1 cellular context compared by ENCODE assay signal in the genomic region with DNA sequence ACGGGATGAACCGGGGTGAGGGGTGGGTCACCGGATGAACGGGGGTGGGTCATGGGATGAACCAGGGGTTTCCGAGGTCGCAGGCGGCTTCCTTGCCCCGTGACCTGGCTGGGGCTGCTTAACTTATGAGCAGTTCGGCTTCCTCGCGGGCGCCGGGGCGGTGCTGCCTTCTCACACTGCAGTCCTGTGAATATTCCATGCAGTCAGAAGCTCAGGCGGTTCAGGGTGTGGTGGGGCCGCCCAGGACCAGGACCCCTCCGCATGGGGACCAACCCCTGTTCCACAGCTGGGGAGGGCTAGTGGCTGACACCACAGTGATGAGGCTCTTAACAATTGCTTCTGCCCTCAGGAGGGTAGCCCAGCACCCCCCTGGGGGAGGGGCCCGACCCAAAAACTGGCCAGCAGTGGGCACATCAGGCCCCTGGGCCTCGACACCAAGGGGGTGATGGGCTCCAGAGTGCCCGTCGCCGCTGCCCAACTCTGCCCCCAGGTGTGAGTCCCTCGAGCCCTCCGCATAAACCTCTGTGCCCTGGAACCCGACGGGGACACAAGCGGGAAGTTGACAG.
TF ChIP-seq lines count a peak whose summit lies in the region.

No MANE protein-coding gene starts in this region.

TF ChIP-seq in K562, 482 proteins besides CTCF, POLR2A, EP300 and RAD21 (continued from another document):
- TF ChIP-seq, protein P1, sequence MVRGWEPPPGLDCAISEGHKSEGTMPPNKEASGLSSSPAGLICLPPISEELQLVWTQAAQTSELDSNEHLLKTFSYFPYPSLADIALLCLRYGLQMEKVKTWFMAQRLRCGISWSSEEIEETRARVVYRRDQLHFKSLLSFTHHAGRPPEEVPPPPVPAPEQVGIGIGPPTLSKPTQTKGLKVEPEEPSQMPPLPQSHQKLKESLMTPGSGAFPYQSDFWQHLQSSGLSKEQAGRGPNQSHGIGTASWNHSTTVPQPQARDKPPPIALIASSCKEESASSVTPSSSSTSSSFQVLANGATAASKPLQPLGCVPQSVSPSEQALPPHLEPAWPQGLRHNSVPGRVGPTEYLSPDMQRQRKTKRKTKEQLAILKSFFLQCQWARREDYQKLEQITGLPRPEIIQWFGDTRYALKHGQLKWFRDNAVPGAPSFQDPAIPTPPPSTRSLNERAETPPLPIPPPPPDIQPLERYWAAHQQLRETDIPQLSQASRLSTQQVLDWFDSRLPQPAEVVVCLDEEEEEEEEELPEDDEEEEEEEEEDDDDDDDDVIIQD (CRISPR knock-in tag; IDR thresholded peaks at IDR 0.05): 0 out of 2 replicates have a peak, but pooled peaks have one; percentile 17
- TF ChIP-seq ESRRB (CRISPR knock-in tag; IDR thresholded peaks at IDR 0.05; ENCODE audit: borderline replicate concordance) (no peak), ZNF609 (CRISPR knock-in tag; IDR thresholded peaks at IDR 0.05; ENCODE audit: borderline replicate concordance) (no peak), ZNF740 (CRISPR knock-in tag; IDR thresholded peaks at IDR 0.05) (no peak), ZNF740 (tag; IDR thresholded peaks at IDR 0.05) (peak in 1 of 2 experiments; percentile 76; a peak in 2 of 4 replicates), MAX (CRISPR knock-in tag; IDR thresholded peaks at IDR 0.05) (no peak), NR2C1 (IDR thresholded peaks at IDR 0.05) (no peak), NR2C1 (tag; IDR thresholded peaks at IDR 0.05) (no peak), POLR2AphosphoS2 (IDR thresholded peaks at IDR 0.05; ENCODE audit: low read length) (no peak), THRAP3 (IDR thresholded peaks at IDR 0.05; ENCODE audit: borderline replicate concordance) (no peak), NUFIP1 (IDR thresholded peaks at IDR 0.05; ENCODE audit: partially characterized antibody) (no peak), ZNF699 (CRISPR knock-in tag; IDR thresholded peaks at IDR 0.05; ENCODE audit: insufficient replicate concordance) (no peak), NR2C2 (CRISPR knock-in tag; IDR thresholded peaks at IDR 0.05) (no peak), NR2C2 (tag; IDR thresholded peaks at IDR 0.05) (peak; percentile 15; the same call in 1 of the 2 replicates), ZNF583 (CRISPR knock-in tag; IDR thresholded peaks at IDR 0.05) (peak; percentile 77; the same call in 1 of the 2 replicates), SMARCE1 (IDR thresholded peaks at IDR 0.05) (no peak), GTF2F1 (IDR thresholded peaks at IDR 0.05; ENCODE audit: low read depth, low read length) (no peak), ZNF121 (CRISPR knock-in tag; conservative IDR thresholded peaks at IDR 0.05) (no peak), FOSL1 (tag; conservative IDR thresholded peaks at IDR 0.05) (no peak), MYBL2 (IDR thresholded peaks at IDR 0.05; ENCODE audit: low read depth) (no peak), MYBL2 (CRISPR knock-in tag; IDR thresholded peaks at IDR 0.05; ENCODE audit: borderline replicate concordance) (no peak), ZNF584 (CRISPR knock-in tag; IDR thresholded peaks at IDR 0.05; ENCODE audit: low read depth) (0 out of 2 replicates have a peak, but pooled peaks have one; percentile 47), CTBP1 (IDR thresholded peaks at IDR 0.05; ENCODE audit: borderline replicate concordance) (no peak), ZNF589 (CRISPR knock-in tag; IDR thresholded peaks at IDR 0.05; ENCODE audit: low read depth) (no peak), HBP1 (CRISPR knock-in tag; IDR thresholded peaks at IDR 0.05) (no peak)
- TF ChIP-seq, protein P2, sequence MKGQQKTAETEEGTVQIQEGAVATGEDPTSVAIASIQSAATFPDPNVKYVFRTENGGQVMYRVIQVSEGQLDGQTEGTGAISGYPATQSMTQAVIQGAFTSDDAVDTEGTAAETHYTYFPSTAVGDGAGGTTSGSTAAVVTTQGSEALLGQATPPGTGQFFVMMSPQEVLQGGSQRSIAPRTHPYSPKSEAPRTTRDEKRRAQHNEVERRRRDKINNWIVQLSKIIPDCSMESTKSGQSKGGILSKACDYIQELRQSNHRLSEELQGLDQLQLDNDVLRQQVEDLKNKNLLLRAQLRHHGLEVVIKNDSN (CRISPR knock-in tag; IDR thresholded peaks at IDR 0.05): no peak
- TF ChIP-seq, protein P3, sequence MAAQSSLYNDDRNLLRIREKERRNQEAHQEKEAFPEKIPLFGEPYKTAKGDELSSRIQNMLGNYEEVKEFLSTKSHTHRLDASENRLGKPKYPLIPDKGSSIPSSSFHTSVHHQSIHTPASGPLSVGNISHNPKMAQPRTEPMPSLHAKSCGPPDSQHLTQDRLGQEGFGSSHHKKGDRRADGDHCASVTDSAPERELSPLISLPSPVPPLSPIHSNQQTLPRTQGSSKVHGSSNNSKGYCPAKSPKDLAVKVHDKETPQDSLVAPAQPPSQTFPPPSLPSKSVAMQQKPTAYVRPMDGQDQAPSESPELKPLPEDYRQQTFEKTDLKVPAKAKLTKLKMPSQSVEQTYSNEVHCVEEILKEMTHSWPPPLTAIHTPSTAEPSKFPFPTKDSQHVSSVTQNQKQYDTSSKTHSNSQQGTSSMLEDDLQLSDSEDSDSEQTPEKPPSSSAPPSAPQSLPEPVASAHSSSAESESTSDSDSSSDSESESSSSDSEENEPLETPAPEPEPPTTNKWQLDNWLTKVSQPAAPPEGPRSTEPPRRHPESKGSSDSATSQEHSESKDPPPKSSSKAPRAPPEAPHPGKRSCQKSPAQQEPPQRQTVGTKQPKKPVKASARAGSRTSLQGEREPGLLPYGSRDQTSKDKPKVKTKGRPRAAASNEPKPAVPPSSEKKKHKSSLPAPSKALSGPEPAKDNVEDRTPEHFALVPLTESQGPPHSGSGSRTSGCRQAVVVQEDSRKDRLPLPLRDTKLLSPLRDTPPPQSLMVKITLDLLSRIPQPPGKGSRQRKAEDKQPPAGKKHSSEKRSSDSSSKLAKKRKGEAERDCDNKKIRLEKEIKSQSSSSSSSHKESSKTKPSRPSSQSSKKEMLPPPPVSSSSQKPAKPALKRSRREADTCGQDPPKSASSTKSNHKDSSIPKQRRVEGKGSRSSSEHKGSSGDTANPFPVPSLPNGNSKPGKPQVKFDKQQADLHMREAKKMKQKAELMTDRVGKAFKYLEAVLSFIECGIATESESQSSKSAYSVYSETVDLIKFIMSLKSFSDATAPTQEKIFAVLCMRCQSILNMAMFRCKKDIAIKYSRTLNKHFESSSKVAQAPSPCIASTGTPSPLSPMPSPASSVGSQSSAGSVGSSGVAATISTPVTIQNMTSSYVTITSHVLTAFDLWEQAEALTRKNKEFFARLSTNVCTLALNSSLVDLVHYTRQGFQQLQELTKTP (IDR thresholded peaks at IDR 0.05; ENCODE audit: low read depth in 1 of 2, partially characterized antibody in 2 of 2): no peak
- TF ChIP-seq, protein P4, sequence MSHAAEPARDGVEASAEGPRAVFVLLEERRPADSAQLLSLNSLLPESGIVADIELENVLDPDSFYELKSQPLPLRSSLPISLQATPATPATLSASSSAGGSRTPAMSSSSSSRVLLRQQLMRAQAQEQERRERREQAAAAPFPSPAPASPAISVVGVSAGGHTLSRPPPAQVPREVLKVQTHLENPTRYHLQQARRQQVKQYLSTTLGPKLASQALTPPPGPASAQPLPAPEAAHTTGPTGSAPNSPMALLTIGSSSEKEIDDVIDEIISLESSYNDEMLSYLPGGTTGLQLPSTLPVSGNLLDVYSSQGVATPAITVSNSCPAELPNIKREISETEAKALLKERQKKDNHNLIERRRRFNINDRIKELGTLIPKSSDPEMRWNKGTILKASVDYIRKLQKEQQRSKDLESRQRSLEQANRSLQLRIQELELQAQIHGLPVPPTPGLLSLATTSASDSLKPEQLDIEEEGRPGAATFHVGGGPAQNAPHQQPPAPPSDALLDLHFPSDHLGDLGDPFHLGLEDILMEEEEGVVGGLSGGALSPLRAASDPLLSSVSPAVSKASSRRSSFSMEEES (CRISPR knock-in tag; IDR thresholded peaks at IDR 0.05): no peak
- TF ChIP-seq, protein P5, sequence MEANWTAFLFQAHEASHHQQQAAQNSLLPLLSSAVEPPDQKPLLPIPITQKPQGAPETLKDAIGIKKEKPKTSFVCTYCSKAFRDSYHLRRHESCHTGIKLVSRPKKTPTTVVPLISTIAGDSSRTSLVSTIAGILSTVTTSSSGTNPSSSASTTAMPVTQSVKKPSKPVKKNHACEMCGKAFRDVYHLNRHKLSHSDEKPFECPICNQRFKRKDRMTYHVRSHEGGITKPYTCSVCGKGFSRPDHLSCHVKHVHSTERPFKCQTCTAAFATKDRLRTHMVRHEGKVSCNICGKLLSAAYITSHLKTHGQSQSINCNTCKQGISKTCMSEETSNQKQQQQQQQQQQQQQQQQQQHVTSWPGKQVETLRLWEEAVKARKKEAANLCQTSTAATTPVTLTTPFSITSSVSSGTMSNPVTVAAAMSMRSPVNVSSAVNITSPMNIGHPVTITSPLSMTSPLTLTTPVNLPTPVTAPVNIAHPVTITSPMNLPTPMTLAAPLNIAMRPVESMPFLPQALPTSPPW (CRISPR knock-in tag; IDR thresholded peaks at IDR 0.05): 0 out of 2 replicates have a peak, but pooled peaks have one; percentile 7
